In genomic region chr4:174435981-174436776, GRCh38 we compare ENCODE assay signal across 10 cellular contexts.
"Had no signal": no experiment of that assay in that cellular context is flagged by ENCODE, and none has a peak within 500 bp of the region (broad histone marks: within the 10 kb centered on the region; RNA-seq: fewer than 3 reads in every experiment).

No MANE protein-coding gene starts in this region.

- H3K9me3 ChIP-seq: heart left ventricle, neutrophil had no signal

- DNase-seq: effector CD4-positive, alpha-beta T cell; endodermal cell; erythroblast; heart left ventricle; hippocampal formation; islet precursor cell; midbrain; stimulated activated naive CD4-positive, alpha-beta T cell treated with Interleukin-2 at 50 U/mL for 16 hours had no signal

- H3K4me3 ChIP-seq: coronary artery, heart left ventricle had no signal

- H3K36me3 ChIP-seq: heart left ventricle, neutrophil had no signal

- H3K27ac ChIP-seq: coronary artery, heart left ventricle, neutrophil had no signal

- H3K27me3 ChIP-seq: heart left ventricle, neutrophil had no signal
